ENCODE assay signal across 23 cellular contexts in the genomic region with DNA sequence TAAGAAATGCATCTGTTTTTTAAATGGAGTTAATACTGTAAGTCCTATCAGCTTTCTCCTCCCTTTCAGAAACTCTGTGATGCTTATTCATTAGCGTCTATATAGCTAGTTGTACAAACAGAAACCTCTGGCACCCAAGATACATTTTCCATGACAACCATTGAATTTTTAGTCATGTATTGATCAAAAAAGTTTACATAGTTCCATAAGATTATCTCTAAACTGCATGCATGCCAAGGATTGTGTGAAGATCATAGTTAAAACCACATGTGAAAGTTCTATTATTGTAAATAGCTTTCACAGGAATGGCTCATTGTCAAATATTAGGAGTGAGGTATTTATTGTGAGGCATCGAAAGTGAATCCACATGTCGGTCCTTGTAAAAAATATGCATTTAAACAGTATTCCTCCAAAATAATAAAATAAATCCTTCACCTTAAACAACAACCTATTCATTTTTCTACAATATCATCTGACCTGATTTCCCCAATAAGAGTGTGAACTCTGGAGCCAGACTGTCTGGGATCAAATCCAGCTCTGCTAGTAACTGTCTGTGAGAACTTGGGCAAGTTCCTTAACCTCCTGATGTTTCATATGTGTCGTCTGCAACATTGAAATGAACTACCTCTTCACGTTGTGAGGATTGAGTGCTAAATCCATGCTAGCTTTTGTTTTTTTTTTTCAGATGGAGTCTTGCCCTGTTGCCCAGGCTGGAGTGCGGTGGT.
"Had no signal": no experiment of that assay in that cellular context is flagged by ENCODE, and none has a peak within 500 bp of the region (broad histone marks: within the 10 kb centered on the region; RNA-seq: fewer than 3 reads in every experiment).

No MANE protein-coding gene starts in this region.

- H3K36me3 ChIP-seq: ascending aorta, breast epithelium, gastroesophageal sphincter, lower lobe of right lung, sigmoid colon, stomach, suprapubic skin, transverse colon had no signal

- H3K27me3 ChIP-seq: ascending aorta, breast epithelium, gastroesophageal sphincter, sigmoid colon, stomach, suprapubic skin, transverse colon had no signal

- H3K9me3 ChIP-seq: ascending aorta, breast epithelium, gastroesophageal sphincter, lower lobe of right lung, sigmoid colon, stomach, suprapubic skin, transverse colon had no signal

- H3K4me1 ChIP-seq: ascending aorta, breast epithelium, gastroesophageal sphincter, lower lobe of right lung, stomach, transverse colon had no signal

- DNase-seq: activated CD4-positive, alpha-beta memory T cell treated with anti-CD3 and anti-CD28 coated beads for 36 hours; activated CD4-positive, alpha-beta T cell treated with anti-CD3 and anti-CD28 coated beads for 48 hours; activated gamma-delta T cell treated with Interleukin-2 at 50 U/mL for 16 hours; activated T-cell treated with anti-CD3 and anti-CD28 coated beads, Interleukin-2, amount 50 U/mL, for 72 hours; endodermal cell; head of caudate nucleus; islet precursor cell; left colon; lower lobe of right lung; naive B cell; occipital lobe; sigmoid colon; stimulated activated CD4-positive, alpha-beta T cell treated with anti-CD3 and anti-CD28 coated beads, Interleukin-15, amount 100 ng/mL, for 24 hours; stomach; transverse colon had no signal

- H3K27ac ChIP-seq: ascending aorta, breast epithelium, coronary artery, epithelial cell of prostate, gastroesophageal sphincter, lower lobe of right lung, sigmoid colon, stomach, suprapubic skin, transverse colon had no signal

- ATAC-seq: activated T-cell treated with anti-CD3 and anti-CD28 coated beads, Interleukin-2, amount 50 U/mL, for 72 hours; gastroesophageal sphincter; left colon; lower lobe of right lung; stimulated activated memory B cell treated with anti-CD40 and anti-IgM and Interleukin-4, amounts not matched to agents 10 μg/mL and 1 μg/mL and 100 μg/mL, for 72 hours had no signal

- H3K4me3 ChIP-seq: ascending aorta, breast epithelium, coronary artery, gastroesophageal sphincter, lower lobe of right lung, sigmoid colon, smooth muscle cell, stomach, suprapubic skin, transverse colon had no signal
